In the genomic region with DNA sequence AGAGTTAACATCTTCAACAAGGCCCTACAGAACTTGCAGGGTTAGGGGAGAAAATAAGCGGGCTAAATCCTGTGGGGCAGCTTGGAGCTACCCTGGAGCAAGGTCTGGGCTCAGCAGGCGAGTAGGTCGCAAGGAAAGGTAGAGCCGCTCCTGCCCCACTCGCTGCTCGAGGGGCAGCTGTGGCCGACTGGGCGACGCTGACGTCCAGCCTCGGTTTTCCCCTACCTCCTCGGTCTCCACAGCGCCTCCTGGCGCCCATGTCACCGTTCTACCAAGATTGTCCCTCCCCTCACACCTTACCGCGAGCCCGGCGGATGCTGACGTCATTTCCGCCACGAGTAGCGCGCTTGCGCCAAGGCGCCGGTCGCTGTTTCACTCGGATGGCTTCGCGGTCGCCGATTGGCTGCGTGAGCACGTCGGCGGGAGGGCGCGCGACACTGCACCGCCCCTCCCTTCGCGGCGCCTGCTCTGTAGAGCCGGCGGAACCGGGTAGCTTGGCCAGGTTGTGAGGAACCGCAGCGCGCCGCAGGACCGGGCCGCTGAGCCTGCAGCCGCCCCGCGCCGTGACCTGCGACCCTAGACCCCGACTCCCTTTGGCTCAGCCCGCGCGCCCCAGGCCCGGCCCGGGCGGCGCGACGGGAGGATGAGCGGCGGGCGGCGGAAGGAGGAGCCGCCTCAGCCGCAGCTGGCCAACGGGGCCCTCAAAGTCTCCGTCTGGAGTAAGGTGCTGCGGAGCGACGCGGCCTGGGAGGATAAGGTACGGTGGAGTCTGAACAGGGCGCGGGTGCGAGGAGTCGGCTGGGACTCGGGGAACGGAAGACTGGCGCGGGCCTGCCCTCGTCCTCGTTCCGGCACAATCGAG, we compare ENCODE assay signal across 8 cellular contexts. TPM values are rescaled to one million over a fixed set of nuclear protein-coding genes. Genes with fewer than 3 reads are reported as not detected.
DNase-seq lines count a peak whose midpoint lies in the region; ATAC-seq and TF ChIP-seq lines count a peak whose summit lies in the region.

A gene with protein sequence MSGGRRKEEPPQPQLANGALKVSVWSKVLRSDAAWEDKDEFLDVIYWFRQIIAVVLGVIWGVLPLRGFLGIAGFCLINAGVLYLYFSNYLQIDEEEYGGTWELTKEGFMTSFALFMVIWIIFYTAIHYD (plus strand): TSS at position 471 of the 862 bp plus-strand sequence. CDS start 173 bp downstream, at position 644.

- TF ChIP-seq CTCF in BJ (IDR thresholded peaks at IDR 0.05; ENCODE audit: insufficient read depth, low read depth, low read length) (peak; percentile 95), coronary artery (IDR thresholded peaks at IDR 0.05) (peak; percentile 71)

- peak within 1 kb of the TSS; percentile 54 for H3K4me3 ChIP-seq in BJ (ENCODE audit: low read depth, low read length)
- peak within 1 kb of the TSS; percentile 95 for H3K4me3 ChIP-seq in coronary artery

- POLR2A ChIA-PET in BJ (lab: Charles Lee): interaction anchor here (0.8 to 1.0 kb wide), 2 partner anchors 164 to 168 kb away, joined by 3 read pairs; a partner anchor contains a TSS

- intact Hi-C loops in left colon (cut with DNase I, micrococcal nuclease): no loop called here

- H3K27ac ChIP-seq in coronary artery: peak within 1 kb of the TSS; percentile 79 to 89

- peak; percentile 91 for DNase-seq in BJ (ENCODE audit: low read depth)
- DNase-seq in GM19238 (ENCODE audit: insufficient read length, low spot score): peak; percentile 76
- DNase-seq in NCI-H524 treated with DMSO at 0.1 percent for 48 hours (lab: John Stamatoyannopoulos, UW): peak; percentile 86
- DNase-seq in activated CD4-positive, alpha-beta T cell treated with anti-CD3 and anti-CD28 coated beads for 48 hours: peak; percentile 100
- DNase-seq in coronary artery (ENCODE audit: low spot score): peak; percentile 99
- DNase-seq in left colon: peak; percentile 98 to 99
- peak; percentile 99 for DNase-seq in stimulated activated CD4-positive, alpha-beta T cell treated with anti-CD3 and anti-CD28 coated beads, Interleukin-2, amount 100 ng/mL, for 24 hours

- peaks cover 11% of the 10 kb centered on the region for H3K36me3 ChIP-seq in BJ (ENCODE audit: control insufficient read depth, insufficient read depth, low read length)

- CTCF ChIA-PET in BJ (lab: Yijun Ruan, JAX): interaction anchor here (0.5 to 3.0 kb wide), 27 partner anchors 10 to 1288 kb away, joined by 3 to 26 read pairs (median 4); a partner anchor contains a TSS

- H3K27me3 ChIP-seq in BJ (ENCODE audit: control insufficient read depth, insufficient read depth, low read length): no peaks in the 10 kb centered on the region

- peak; percentile 78 for ATAC-seq in HG03457 (IDR thresholded peaks at IDR 0.05; ENCODE audit: unreplicated experiment)
- ATAC-seq in left colon: peak; percentile 87

RNA-seq across cellular contexts. Expression of the gene that starts here (rescaled TPM):
- 92.4 and 138 TPM in 2 replicates for polyA plus RNA-seq in BJ (2011; rRNA removed)
- polyA minus RNA-seq in BJ (2011; rRNA and poly(A)+ RNA removed): 22.7 and 36.8 TPM in 2 replicates
- total RNA-seq in left colon: 100 to 1,000 TPM; 161 to 165 TPM

Comparison
In these comparisons a context has a peak if more than half of its experiments do, and no peak if none do; other contexts are left out.
1. Peak in every context shown above with its lines: DNase-seq, ATAC-seq, H3K4me3 ChIP-seq and H3K27ac ChIP-seq.